20 cellular contexts compared by ENCODE assay signal in genomic region chr5:32290922-32291321, GRCh38. TPM values are rescaled to one million over a fixed set of nuclear protein-coding genes. Genes with fewer than 3 reads are reported as not detected.
DNase-seq lines count a peak whose midpoint lies in the region; ATAC-seq and TF ChIP-seq lines count a peak whose summit lies in the region.
"Had no signal": no experiment of that assay in that cellular context is flagged by ENCODE, and none has a peak within 500 bp of the region (broad histone marks: within the 10 kb centered on the region; RNA-seq: fewer than 3 reads in every experiment).

No MANE protein-coding gene starts in this region.

- no peak for TF ChIP-seq CTCF in coronary artery (IDR thresholded peaks at IDR 0.05)

- DNase-seq in DMS53 (lab: John Stamatoyannopoulos, UW) (peak; percentile 18), DMS53 treated with DMSO at 0.1 percent for 48 hours (lab: John Stamatoyannopoulos, UW; ENCODE audit: unreplicated experiment) (no peak), coronary artery (ENCODE audit: low spot score) (no peak), OCI-M2 (lab: John Stamatoyannopoulos, UW; ENCODE audit: unreplicated experiment) (no peak)
- DNase-seq in stimulated activated effector memory CD8-positive, alpha-beta T cell treated with anti-CD3 and anti-CD28 coated beads, Interleukin-12 subunit alpha, Interleukin-12 subunit beta, amount 100 ng/mL, for 72 hours (ENCODE audit: low spot score in 2 of 2) = no peak
- DNase-seq: activated CD4-positive, alpha-beta T cell treated with anti-CD3 and anti-CD28 coated beads for 36 hours; activated T-cell treated with anti-CD3 and anti-CD28 coated beads, Interleukin-2, amount 50 U/mL, for 48 hours; anterior cingulate cortex; CD8-positive, alpha-beta T cell; dermis blood vessel endothelial cell; HFFc6; MV-4-11; NCI-H2171; OCI-M1; ovary; stimulated activated CD4-positive, alpha-beta T cell treated with anti-CD3 and anti-CD28 coated beads, Interleukin-12 subunit alpha, Interleukin-12 subunit beta, amount 100 ng/mL, for 4 hours had no signal

- peak overlapping the region; percentile 42 to 96 (median 87) for H3K27ac Mint-ChIP-seq in IgD-negative memory B cell
- peak overlapping the region; percentile 48 for H3K27ac Mint-ChIP-seq in stimulated activated effector memory CD8-positive, alpha-beta T cell treated with anti-CD3 and anti-CD28 coated beads, Interleukin-12 subunit alpha, Interleukin-12 subunit beta, amount 100 ng/mL, for 72 hours
- H3K27ac Mint-ChIP-seq: activated CD4-positive, alpha-beta T cell treated with anti-CD3 and anti-CD28 coated beads for 36 hours; CD8-positive, alpha-beta T cell; HFFc6 had no signal

- peaks cover 22 to 42% (median 37%) of the 10 kb centered on the region in 3 donors for H3K4me1 Mint-ChIP-seq in IgD-negative memory B cell
- peaks cover 50% of the 10 kb centered on the region for H3K4me1 Mint-ChIP-seq in stimulated activated effector memory CD8-positive, alpha-beta T cell treated with anti-CD3 and anti-CD28 coated beads, Interleukin-12 subunit alpha, Interleukin-12 subunit beta, amount 100 ng/mL, for 72 hours

- H3K27ac ChIP-seq in coronary artery = no peak overlapping the region
- H3K27ac ChIP-seq: ovary, tibial nerve had no signal

- peaks cover 13% of the 10 kb centered on the region for H3K36me3 Mint-ChIP-seq in IgD-negative memory B cell
- peaks cover 13% of the 10 kb centered on the region for H3K36me3 Mint-ChIP-seq in stimulated activated effector memory CD8-positive, alpha-beta T cell treated with anti-CD3 and anti-CD28 coated beads, Interleukin-12 subunit alpha, Interleukin-12 subunit beta, amount 100 ng/mL, for 72 hours

- ATAC-seq in HG02588 (IDR thresholded peaks at IDR 0.05; ENCODE audit: unreplicated experiment) = peak; percentile 60
- no peak for ATAC-seq in stimulated activated effector memory CD8-positive, alpha-beta T cell treated with anti-CD3 and anti-CD28 coated beads, Interleukin-12 subunit alpha, Interleukin-12 subunit beta, amount 100 ng/mL, for 72 hours
- no peak for ATAC-seq in HG03045 (IDR thresholded peaks at IDR 0.05; ENCODE audit: unreplicated experiment)
- ATAC-seq: activated CD4-positive, alpha-beta T cell treated with anti-CD3 and anti-CD28 coated beads for 36 hours; CD8-positive, alpha-beta T cell had no signal

- peak overlapping the region in 3 of 4 donors; percentile 5 to 84 (median 69) for H3K4me3 Mint-ChIP-seq in IgD-negative memory B cell
- no peak overlapping the region for H3K4me3 Mint-ChIP-seq in stimulated activated effector memory CD8-positive, alpha-beta T cell treated with anti-CD3 and anti-CD28 coated beads, Interleukin-12 subunit alpha, Interleukin-12 subunit beta, amount 100 ng/mL, for 72 hours
- H3K4me3 Mint-ChIP-seq: activated CD4-positive, alpha-beta T cell treated with anti-CD3 and anti-CD28 coated beads for 36 hours; CD8-positive, alpha-beta T cell; HFFc6 had no signal

- H3K4me3 ChIP-seq in coronary artery = no peak overlapping the region
- H3K4me3 ChIP-seq: ovary, tibial nerve had no signal

- no peaks in the 10 kb centered on the region for H3K9me3 Mint-ChIP-seq in IgD-negative memory B cell
- no peaks in the 10 kb centered on the region for H3K9me3 Mint-ChIP-seq in stimulated activated effector memory CD8-positive, alpha-beta T cell treated with anti-CD3 and anti-CD28 coated beads, Interleukin-12 subunit alpha, Interleukin-12 subunit beta, amount 100 ng/mL, for 72 hours
- H3K9me3 Mint-ChIP-seq: CD8-positive, alpha-beta T cell; HFFc6 had no signal

- no peaks in the 10 kb centered on the region for H3K27me3 Mint-ChIP-seq in IgD-negative memory B cell
- H3K27me3 Mint-ChIP-seq: activated CD4-positive, alpha-beta T cell treated with anti-CD3 and anti-CD28 coated beads for 36 hours had no signal

RNA-seq across cellular contexts. Expression of gene MTMR12, which starts 21.8 kb away (rescaled TPM):
- 18.3 TPM for polyA plus RNA-seq in IgD-negative memory B cell
